Comparison of ENCODE assay signal across 8 cellular contexts in genomic region chr9:14030350-14030823, GRCh38.
DNase-seq lines count a peak whose midpoint lies in the region; TF ChIP-seq lines count a peak whose summit lies in the region.
"Had no signal": no experiment of that assay in that cellular context is flagged by ENCODE, and none has a peak within 500 bp of the region (broad histone marks: within the 10 kb centered on the region; RNA-seq: fewer than 3 reads in every experiment).

No MANE protein-coding gene starts in this region.

- TF ChIP-seq CTCF in type B pancreatic cell (conservative IDR thresholded peaks at IDR 0.05), result no peak

- H3K27ac Mint-ChIP-seq in type B pancreatic cell, result peak overlapping the region; percentile 88
- H3K27ac Mint-ChIP-seq: activated naive CD4-positive, alpha-beta T cell treated with anti-CD3 and anti-CD28 coated beads, Interleukin-2, amount 10 ng/mL, durations not matched to agents 7 days and 5 days had no signal

- DNase-seq in NCI-H1105 treated with DMSO at 0.1 percent for 48 hours (lab: John Stamatoyannopoulos, UW) (peak; percentile 89), amniotic epithelial cell (ENCODE audit: low read depth) (peak; percentile 93), kidney tubule cell (ENCODE audit: low spot score) (peak; percentile 25), type B pancreatic cell (ENCODE audit: extremely low spot score, unreplicated experiment) (no peak), ACHN (no peak)
- DNase-seq in activated CD4-positive, alpha-beta T cell treated with anti-CD3 and anti-CD28 coated beads for 4 hours, result no peak
- DNase-seq in activated CD4-positive, alpha-beta T cell treated with anti-CD3 and anti-CD28 coated beads, Interleukin-2, amount 50 U/mL, for 48 hours, result no peak
- DNase-seq: activated naive CD4-positive, alpha-beta T cell treated with anti-CD3 and anti-CD28 coated beads, Interleukin-2, amount 10 ng/mL, durations not matched to agents 7 days and 5 days had no signal

- peak overlapping the region; percentile 67 for H3K4me3 Mint-ChIP-seq in type B pancreatic cell
- H3K4me3 Mint-ChIP-seq: activated naive CD4-positive, alpha-beta T cell treated with anti-CD3 and anti-CD28 coated beads, Interleukin-2, amount 10 ng/mL, durations not matched to agents 7 days and 5 days had no signal

- H3K9me3 Mint-ChIP-seq in type B pancreatic cell, result peaks cover 5% of the 10 kb centered on the region
- H3K9me3 Mint-ChIP-seq: activated naive CD4-positive, alpha-beta T cell treated with anti-CD3 and anti-CD28 coated beads, Interleukin-2, amount 10 ng/mL, durations not matched to agents 7 days and 5 days had no signal

- in situ Hi-C loops in ACHN (cut with HindIII; ENCODE audit: low pct_ligation_motif_present, low pct_unique_long_range_greater_than_20kb, low sequenced_read_pairs), result no loop called here

- H3K27me3 Mint-ChIP-seq in type B pancreatic cell, result no peaks in the 10 kb centered on the region
- H3K27me3 Mint-ChIP-seq: activated naive CD4-positive, alpha-beta T cell treated with anti-CD3 and anti-CD28 coated beads, Interleukin-2, amount 10 ng/mL, durations not matched to agents 7 days and 5 days had no signal

- H3K4me1 Mint-ChIP-seq in type B pancreatic cell (ENCODE audit: unreplicated experiment), result peaks cover 47% of the 10 kb centered on the region
- H3K4me1 Mint-ChIP-seq: activated naive CD4-positive, alpha-beta T cell treated with anti-CD3 and anti-CD28 coated beads, Interleukin-2, amount 10 ng/mL, durations not matched to agents 7 days and 5 days had no signal

- no peaks in the 10 kb centered on the region for H3K36me3 Mint-ChIP-seq in type B pancreatic cell
- H3K36me3 Mint-ChIP-seq: activated naive CD4-positive, alpha-beta T cell treated with anti-CD3 and anti-CD28 coated beads, Interleukin-2, amount 10 ng/mL, durations not matched to agents 7 days and 5 days had no signal

Comparison
In these comparisons a context has a peak if more than half of its experiments do, and no peak if none do; other contexts are left out.
1. DNase-seq: peak in NCI-H1105 treated with DMSO at 0.1 percent for 48 hours (single experiment), amniotic epithelial cell (single experiment) and kidney tubule cell (single experiment); none in type B pancreatic cell (single experiment), activated CD4-positive, alpha-beta T cell treated with anti-CD3 and anti-CD28 coated beads for 4 hours (0 of 2), activated CD4-positive, alpha-beta T cell treated with anti-CD3 and anti-CD28 coated beads, Interleukin-2, amount 50 U/mL, for 48 hours (0 of 2) and ACHN (single experiment).